14 cellular contexts compared by ENCODE assay signal in genomic region chr11:117647872-117648271, GRCh38.
DNase-seq lines count a peak whose midpoint lies in the region; ATAC-seq lines count a peak whose summit lies in the region.
"Had no signal": no experiment of that assay in that cellular context is flagged by ENCODE, and none has a peak within 500 bp of the region (broad histone marks: within the 10 kb centered on the region; RNA-seq: fewer than 3 reads in every experiment).

No MANE protein-coding gene starts in this region.

- no peak overlapping the region for H2BK15ac ChIP-seq in mesenchymal stem cell (ENCODE audit: low read depth, poor library complexity, severe bottlenecking)

- no peak overlapping the region for H3K27ac ChIP-seq in mesenchymal stem cell (ENCODE audit: low read length, poor library complexity, severe bottlenecking)
- H3K27ac ChIP-seq: 22Rv1, A549, BLaER1 had no signal

- H3K79me1 ChIP-seq in mesenchymal stem cell (replicated peaks; ENCODE audit: low read length, poor library complexity, severe bottlenecking): no peaks in the 10 kb centered on the region

- peak overlapping the region; percentile 21 for H2AFZ ChIP-seq in mesenchymal stem cell (ENCODE audit: low read depth, low read length)

- H3K4ac ChIP-seq in mesenchymal stem cell (ENCODE audit: low read depth in 1 of 2, low read length in 2 of 2): no peak overlapping the region

- peaks cover 46 to 57% of the 10 kb centered on the region in 2 experiments for H3K27me3 ChIP-seq in mesenchymal stem cell (ENCODE audit: control insufficient read depth in 1 of 2, insufficient read depth in 1 of 2, low read length in 2 of 2)
- H3K27me3 ChIP-seq: BLaER1 had no signal

- no peak overlapping the region for H4K8ac ChIP-seq in mesenchymal stem cell (ENCODE audit: low read length)

- no peak overlapping the region for H3K4me3 ChIP-seq in mesenchymal stem cell (ENCODE audit: insufficient read depth in 1 of 2, low read depth in 1 of 2, low read length in 2 of 2)
- H3K4me3 ChIP-seq: A549, BLaER1 had no signal

- H3K23ac ChIP-seq in mesenchymal stem cell (ENCODE audit: low read length in 2 of 2): no peak overlapping the region

- no peak overlapping the region for H2BK12ac ChIP-seq in mesenchymal stem cell (ENCODE audit: low read length in 2 of 2)

- no peak overlapping the region for H3K4me2 ChIP-seq in mesenchymal stem cell (ENCODE audit: low read length, poor library complexity, severe bottlenecking)
- H3K4me2 ChIP-seq: A549, BLaER1 had no signal

- ATAC-seq in GM19452 (IDR thresholded peaks at IDR 0.05; ENCODE audit: unreplicated experiment) (no peak), GM21360 (IDR thresholded peaks at IDR 0.05; ENCODE audit: unreplicated experiment) (no peak)
- ATAC-seq: A549 had no signal

- peaks cover 0 to 3% of the 10 kb centered on the region in 2 experiments for H3K36me3 ChIP-seq in mesenchymal stem cell (ENCODE audit: control insufficient read depth in 1 of 2, insufficient read depth in 2 of 2, low read depth in 1 of 2, low read length in 2 of 2)
- H3K36me3 ChIP-seq: BLaER1 had no signal

- H2BK120ac ChIP-seq in mesenchymal stem cell (ENCODE audit: low read depth, low read length): no peak overlapping the region

- H3K14ac ChIP-seq in mesenchymal stem cell (ENCODE audit: low read length in 2 of 2): no peak overlapping the region

- H3K4me1 ChIP-seq in mesenchymal stem cell (ENCODE audit: control insufficient read depth, insufficient read depth, low read depth, low read length): peaks cover 4% of the 10 kb centered on the region
- H3K4me1 ChIP-seq: A549, BLaER1 had no signal

- H2BK5ac ChIP-seq in mesenchymal stem cell (ENCODE audit: low read depth, low read length, poor library complexity, severe bottlenecking): no peak overlapping the region

- no peak overlapping the region for H3K9ac ChIP-seq in mesenchymal stem cell (ENCODE audit: low read length)
- H3K9ac ChIP-seq: BLaER1 had no signal

- peak; percentile 5 to 29 for DNase-seq in NCI-H524 (lab: John Stamatoyannopoulos, UW)
- DNase-seq in NCI-H524 treated with DMSO at 0.1 percent for 48 hours (lab: John Stamatoyannopoulos, UW): no peak
- DNase-seq in mesenchymal stem cell: no peak
- DNase-seq in retina: peak; percentile 66
- DNase-seq in NAMALWA (ENCODE audit: low spot score): no peak
- DNase-seq: CD4-positive, alpha-beta memory T cell; DMS79; GDM1; H9 had no signal

- H3K9me3 ChIP-seq in mesenchymal stem cell (ENCODE audit: control insufficient read depth, low read length): no peaks in the 10 kb centered on the region
- H3K9me3 ChIP-seq: A549, BLaER1 had no signal

- 87% methylated on average over 8 of the region's 8 CpGs for WGBS in mesenchymal stem cell

- no peak overlapping the region for H4K91ac ChIP-seq in mesenchymal stem cell (ENCODE audit: low read length)

- H3K18ac ChIP-seq in mesenchymal stem cell (ENCODE audit: low read depth in 1 of 2, low read length in 2 of 2): no peak overlapping the region

- no peak overlapping the region for H2AK5ac ChIP-seq in mesenchymal stem cell (ENCODE audit: low read length, severe bottlenecking)

Comparison
In these comparisons a context has a peak if more than half of its experiments do, and no peak if none do; other contexts are left out.
1. DNase-seq: peak in NCI-H524 (2 of 2) and retina (single experiment); none in NCI-H524 treated with DMSO at 0.1 percent for 48 hours (single experiment), mesenchymal stem cell (single experiment) and NAMALWA (single experiment).